Comparison of ENCODE assay signal across 12 cellular contexts in the genomic region with DNA sequence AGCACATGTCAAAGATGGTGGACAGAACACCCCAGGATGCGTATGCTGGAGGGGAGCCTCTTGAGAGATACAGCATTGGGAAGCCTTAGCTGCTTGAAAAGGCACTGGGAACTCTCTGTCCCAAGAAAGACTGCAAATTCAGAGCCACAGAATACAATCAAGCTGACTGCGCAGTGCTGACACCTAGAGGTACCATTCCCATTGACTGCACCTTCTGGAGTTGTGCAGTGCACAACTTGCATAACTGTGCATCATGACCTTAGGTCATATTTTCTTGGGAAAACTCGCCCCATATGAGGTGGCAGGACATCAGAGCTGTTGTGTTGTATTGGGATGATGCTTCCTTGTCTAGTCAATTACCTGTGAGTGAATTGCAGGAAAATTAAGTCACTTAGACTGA.
DNase-seq lines count a peak whose midpoint lies in the region; ATAC-seq, FAIRE-seq and TF ChIP-seq lines count a peak whose summit lies in the region.
"Had no signal": no experiment of that assay in that cellular context is flagged by ENCODE, and none has a peak within 500 bp of the region (broad histone marks: within the 10 kb centered on the region; RNA-seq: fewer than 3 reads in every experiment).

No MANE protein-coding gene starts in this region.

- intact Hi-C loops in HepG2 (cut with micrococcal nuclease; ENCODE audit: unreplicated experiment), result no loop called here

- H3K9me3 ChIP-seq in HepG2 (ENCODE audit: low read length), result no peaks in the 10 kb centered on the region
- H3K9me3 ChIP-seq: esophagus squamous epithelium, tibial nerve had no signal

- no peak overlapping the region for H3K4me2 ChIP-seq in HepG2 (ENCODE audit: low read depth, low read length)

- WGBS in HepG2 (ENCODE audit: low lambda C conversion rate), result 38% methylated on average over 3 of the region's 3 CpGs

- no peaks in the 10 kb centered on the region for H3K4me1 ChIP-seq in HepG2 (ENCODE audit: insufficient read depth, low read length)
- H3K4me1 ChIP-seq: tibial nerve had no signal

- POLR2A ChIA-PET in HepG2 (lab: Yijun Ruan, JAX), result no interaction called here
- POLR2A ChIA-PET in naive thymus-derived CD8-positive, alpha-beta T cell (lab: Charles Lee), result no interaction called here

- H3K27me3 Mint-ChIP-seq in naive thymus-derived CD8-positive, alpha-beta T cell, result no peaks in the 10 kb centered on the region
- H3K27me3 Mint-ChIP-seq: T-helper 17 cell had no signal

- H3K4me3 ChIP-seq in WI38 (ENCODE audit: low read depth, low read length) (no peak overlapping the region), HepG2 (replicated peaks in 1 of 3; ENCODE audit: insufficient read depth in 1 of 3, low read depth in 2 of 3, low read length in 3 of 3) (no peak overlapping the region)
- H3K4me3 ChIP-seq: esophagus squamous epithelium, tibial nerve had no signal

- BruUV-seq in HepG2 (replicated peaks; lab: Mats Ljungman, UMichigan), result no TSS peak

- TF ChIP-seq CTCF in WI38 (IDR thresholded peaks at IDR 0.05; ENCODE audit: low read depth, low read length), result peak; percentile 44; the same call in 1 of the 2 replicates
- TF ChIP-seq CTCF in HepG2 (CRISPR knock-in tag; IDR thresholded peaks at IDR 0.05), result peak; percentile 51

- DNase-seq in EH (ENCODE audit: low read depth) (peak; percentile 22), HuH-7 (ENCODE audit: low spot score) (peak; percentile 52), HepG2 (ENCODE audit: low spot score) (no peak)
- no peak for DNase-seq in naive thymus-derived CD8-positive, alpha-beta T cell
- DNase-seq: esophagus squamous epithelium, left ventricle myocardium superior, T-helper 17 cell had no signal

- no peaks in the 10 kb centered on the region for H4K20me1 ChIP-seq in HepG2 (ENCODE audit: insufficient read depth, low read length)

- H3K4me1 Mint-ChIP-seq in naive thymus-derived CD8-positive, alpha-beta T cell, result no peaks in the 10 kb centered on the region
- H3K4me1 Mint-ChIP-seq: T-helper 17 cell had no signal

- H2AFZ ChIP-seq in HepG2 (ENCODE audit: low read length), result no peak overlapping the region

- H3K4me3 Mint-ChIP-seq in naive thymus-derived CD8-positive, alpha-beta T cell, result no peak overlapping the region
- H3K4me3 Mint-ChIP-seq: T-helper 17 cell had no signal

- H3K9ac ChIP-seq in HepG2 (ENCODE audit: insufficient read depth, low read depth, low read length), result no peak overlapping the region

- no peak for FAIRE-seq in HepG2 (lab: Jason Lieb, UNC)
- FAIRE-seq: astrocyte had no signal

- H3K27ac Mint-ChIP-seq in naive thymus-derived CD8-positive, alpha-beta T cell, result peak overlapping the region in 1 of 10 donors; percentile 46
- H3K27ac Mint-ChIP-seq: T-helper 17 cell had no signal

- no peak for TF ChIP-seq POLR2A in HepG2 (IDR thresholded peaks at IDR 0.05; ENCODE audit: insufficient read depth in 1 of 2, low read depth in 2 of 2, low read length in 2 of 2)

- H3K9me3 Mint-ChIP-seq in naive thymus-derived CD8-positive, alpha-beta T cell, result peaks cover 0 to 10% (median 3%) of the 10 kb centered on the region in 9 donors

- peaks cover 0 to 4% (median 0%) of the 10 kb centered on the region in 3 donors for H3K36me3 Mint-ChIP-seq in naive thymus-derived CD8-positive, alpha-beta T cell

- TF ChIP-seq EP300 in HepG2 (IDR thresholded peaks at IDR 0.05; ENCODE audit: low read depth in 2 of 2, low read length in 2 of 2), result no peak
- no peak for TF ChIP-seq EP300 in HepG2 (CRISPR knock-in tag; IDR thresholded peaks at IDR 0.05; ENCODE audit: borderline replicate concordance)

- in situ Hi-C loops in HepG2 (cut with HindIII; ENCODE audit: extremely low pct_ligation_motif_present, low pct_unique_long_range_greater_than_20kb), result no loop called here

- no peaks in the 10 kb centered on the region for H3K79me2 ChIP-seq in HepG2 (ENCODE audit: insufficient read depth, low read length)

- ATAC-seq in HepG2 (peak; percentile 59), HG03045 (IDR thresholded peaks at IDR 0.05; ENCODE audit: unreplicated experiment) (no peak), GM18861 (IDR thresholded peaks at IDR 0.05; ENCODE audit: unreplicated experiment) (no peak)
- no peak for ATAC-seq in naive thymus-derived CD8-positive, alpha-beta T cell
- ATAC-seq: left ventricle myocardium superior, T-helper 17 cell had no signal

- no peak overlapping the region for H3K27ac ChIP-seq in HepG2 (ENCODE audit: extremely low read length, insufficient read depth, low read length)
- H3K27ac ChIP-seq: esophagus squamous epithelium, tibial nerve had no signal

- H3K36me3 ChIP-seq in HepG2 (replicated peaks in 1 of 2; ENCODE audit: control insufficient read depth in 1 of 2, insufficient read depth in 2 of 2, low read length in 2 of 2), result no peaks in the 10 kb centered on the region
- H3K36me3 ChIP-seq: esophagus squamous epithelium, tibial nerve had no signal

- no peaks in the 10 kb centered on the region for H3K27me3 ChIP-seq in HepG2 (ENCODE audit: control insufficient read depth in 1 of 2, insufficient read depth in 2 of 2, low read length in 2 of 2)
- H3K27me3 ChIP-seq: esophagus squamous epithelium, tibial nerve had no signal

- TF ChIP-seq RAD21 in HepG2 (CRISPR knock-in tag; IDR thresholded peaks at IDR 0.05), result no peak

- CTCF ChIA-PET in HepG2 (lab: Yijun Ruan, JAX; ENCODE audit: low intra/inter-chr PET ratio, low total read pairs), result no interaction called here

TF ChIP-seq in HepG2, 621 proteins besides CTCF, POLR2A, EP300 and RAD21:
- TF ChIP-seq ZNF3 (CRISPR knock-in tag; IDR thresholded peaks at IDR 0.05) (peak; percentile 52; the same call in 1 of the 2 replicates), SRSF4 (IDR thresholded peaks at IDR 0.05; ENCODE audit: low read depth, low read length, poor library complexity, severe bottlenecking) (no peak), HOXA9 (CRISPR knock-in tag; IDR thresholded peaks at IDR 0.05; ENCODE audit: borderline replicate concordance) (0 out of 2 replicates have a peak, but pooled peaks have one; percentile 27), ZSCAN31 (CRISPR knock-in tag; IDR thresholded peaks at IDR 0.05; ENCODE audit: low read depth) (0 out of 2 replicates have a peak, but pooled peaks have one; percentile 33), STAG1 (CRISPR knock-in tag; IDR thresholded peaks at IDR 0.05) (peak; percentile 50)

Comparison
In these comparisons a context has a peak if more than half of its experiments do, and no peak if none do; other contexts are left out.
1. DNase-seq: peak in EH (single experiment) and HuH-7 (single experiment); none in HepG2 (single experiment) and naive thymus-derived CD8-positive, alpha-beta T cell (0 of 10).